ENCODE assay signal across 1 cellular context in genomic region chr7:123435080-123435700, GRCh38.
A peak's percentile ranks its signal among the peaks of the same experiment; 100 is the strongest.
TF ChIP-seq lines count a peak whose summit lies in the region.

No MANE protein-coding gene starts in this region.

TF ChIP-seq in K562, 482 proteins besides CTCF, POLR2A, EP300 and RAD21 (continued from another document):
- TF ChIP-seq MAFG (tag; conservative IDR thresholded peaks at IDR 0.05) = 0 out of 2 replicates have a peak, but pooled peaks have one; percentile 12
- TF ChIP-seq TFE3 (CRISPR knock-in tag; IDR thresholded peaks at IDR 0.05) = no peak
- TF ChIP-seq ZNF316 (IDR thresholded peaks at IDR 0.05) = peak; percentile 57
- TF ChIP-seq BHLHE40 (IDR thresholded peaks at IDR 0.05; ENCODE audit: low read length) = no peak
- no peak for TF ChIP-seq ZNF324 (CRISPR knock-in tag; IDR thresholded peaks at IDR 0.05)
- no peak for TF ChIP-seq MCM3 (IDR thresholded peaks at IDR 0.05)
- TF ChIP-seq ZNF583 (CRISPR knock-in tag; IDR thresholded peaks at IDR 0.05) = no peak
- TF ChIP-seq FOS (IDR thresholded peaks at IDR 0.05; ENCODE audit: extremely low read depth, insufficient read length) = no peak
- TF ChIP-seq ZNF77 (CRISPR knock-in tag; IDR thresholded peaks at IDR 0.05) = no peak
TF ChIP-seq in K562: peak in this region for 3.
